32 cellular contexts compared by ENCODE assay signal in the genomic region with DNA sequence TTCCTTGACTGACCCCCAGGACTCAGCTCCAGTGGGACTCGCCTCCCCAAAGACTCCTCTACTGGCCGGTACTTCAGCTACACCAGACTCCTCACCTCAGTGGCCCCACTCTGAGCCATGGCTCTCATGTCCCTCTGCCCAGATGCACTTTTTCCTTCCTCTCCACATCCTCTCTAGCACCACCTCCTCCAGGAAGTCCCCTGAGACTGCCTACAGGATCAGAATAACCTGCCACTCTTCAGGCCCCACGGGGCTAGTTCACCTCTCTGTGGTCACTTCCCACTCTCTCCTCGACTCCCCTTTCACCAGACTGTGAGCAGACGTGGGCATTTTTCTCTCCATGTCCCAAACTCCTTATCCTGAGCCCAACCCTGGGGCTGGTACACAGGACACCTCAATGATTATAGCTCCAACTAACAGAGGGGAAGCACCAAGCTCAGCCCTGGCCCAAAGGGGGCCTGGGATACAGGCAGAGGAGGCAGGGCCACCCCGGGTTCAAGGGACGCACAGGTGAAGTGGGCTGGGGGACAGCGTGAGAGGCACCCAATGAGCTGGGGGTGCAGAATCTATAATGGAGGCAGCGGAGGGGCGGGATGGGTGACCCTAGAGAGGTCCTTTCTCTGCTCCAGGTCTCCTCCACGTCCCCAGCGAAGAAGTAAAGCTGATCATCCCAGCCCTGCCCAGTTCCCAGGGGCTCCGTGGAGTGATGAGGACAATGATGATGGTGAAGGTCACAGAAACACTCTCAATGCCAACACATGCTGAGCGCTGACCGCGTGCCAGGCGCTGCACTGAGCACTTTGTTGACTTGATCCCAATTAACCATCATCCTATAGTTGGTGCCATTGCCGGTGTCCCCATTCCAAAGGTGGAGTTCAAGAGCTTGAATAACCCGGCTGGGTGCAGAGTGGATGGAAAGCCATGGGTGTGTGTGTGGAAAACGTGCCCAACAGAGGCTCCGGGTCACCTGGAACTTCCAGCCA. TPM values are rescaled to one million over a fixed set of nuclear protein-coding genes. Genes with fewer than 3 reads are reported as not detected.
"Had no signal": no experiment of that assay in that cellular context is flagged by ENCODE, and none has a peak within 500 bp of the region (broad histone marks: within the 10 kb centered on the region; RNA-seq: fewer than 3 reads in every experiment).

No MANE protein-coding gene starts in this region.

- H3K4me3 Mint-ChIP-seq: activated CD4-positive, alpha-beta T cell treated with anti-CD3 and anti-CD28 coated beads for 36 hours; activated naive CD4-positive, alpha-beta T cell treated with anti-CD3 and anti-CD28 coated beads for 36 hours; activated naive CD8-positive, alpha-beta T cell treated with anti-CD3 and anti-CD28 coated beads, Interleukin-2, amount 10 ng/mL, durations not matched to agents 7 days and 5 days; central memory CD8-positive, alpha-beta T cell; nephron progenitor cell; T-cell had no signal

- H3K27me3 ChIP-seq: pancreas had no signal

- ATAC-seq: activated CD4-positive, alpha-beta T cell treated with anti-CD3 and anti-CD28 coated beads for 36 hours; left lobe of liver; mucosa of descending colon; pancreas; T-cell; upper lobe of right lung had no signal

- H3K36me3 ChIP-seq: esophagus squamous epithelium, heart right ventricle, pancreas, prostate gland, suprapubic skin, tibial artery, upper lobe of right lung had no signal

- H3K27ac ChIP-seq: epithelial cell of prostate, esophagus squamous epithelium, heart right ventricle, pancreas, prostate gland, suprapubic skin, tibial artery, upper lobe of right lung had no signal

- H3K4me2 ChIP-seq: smooth muscle cell had no signal

- H3K4me3 ChIP-seq: esophagus squamous epithelium, heart right ventricle, lung, mucosa of descending colon, pancreas, prostate gland, smooth muscle cell, suprapubic skin, tibial artery, upper lobe of right lung had no signal

- H3K9me3 ChIP-seq: esophagus squamous epithelium, heart right ventricle, mucosa of descending colon, pancreas, prostate gland, suprapubic skin, tibial artery, upper lobe of right lung had no signal

- FAIRE-seq: endometrium, pancreas had no signal

- H3K27ac Mint-ChIP-seq: activated CD4-positive, alpha-beta T cell treated with anti-CD3 and anti-CD28 coated beads for 36 hours; activated naive CD4-positive, alpha-beta T cell treated with anti-CD3 and anti-CD28 coated beads for 36 hours; activated naive CD8-positive, alpha-beta T cell treated with anti-CD3 and anti-CD28 coated beads, Interleukin-2, amount 10 ng/mL, durations not matched to agents 7 days and 5 days; T-cell had no signal

- H3K4me1 ChIP-seq: prostate gland, tibial artery, upper lobe of right lung had no signal

- DNase-seq: activated CD4-positive, alpha-beta T cell treated with anti-CD3 and anti-CD28 coated beads for 36 hours; activated CD4-positive, alpha-beta T cell treated with anti-CD3 and anti-CD28 coated beads, Interleukin-2, amount 50 U/mL, for 48 hours; activated CD4-positive, CD25-positive, alpha-beta regulatory T cell; activated CD8-positive, alpha-beta memory T cell treated with anti-CD3 and anti-CD28 coated beads for 24 hours; activated effector memory CD4-positive, alpha-beta T cell treated with anti-CD3 and anti-CD28 coated beads, Interleukin-2, amount 50 U/mL, for 16 hours; activated naive CD4-positive, alpha-beta T cell treated with anti-CD3 and anti-CD28 coated beads for 36 hours; activated naive CD8-positive, alpha-beta T cell treated with anti-CD3 and anti-CD28 coated beads, Interleukin-2, amount 10 ng/mL, durations not matched to agents 7 days and 5 days; amniotic stem cell; dermis blood vessel endothelial cell; effector CD4-positive, alpha-beta T cell; esophagus squamous epithelium; foreskin melanocyte; heart right ventricle; kidney glomerular epithelial cell; nephron progenitor cell; pancreas; retina; stimulated activated CD4-positive, alpha-beta T cell treated with anti-CD3 and anti-CD28 coated beads, Interleukin-15, amount 100 ng/mL, for 24 hours; stimulated activated CD4-positive, alpha-beta T cell treated with anti-CD3 and anti-CD28 coated beads, Interleukin-2, amount 100 ng/mL, for 24 hours; stimulated activated naive CD4-positive, alpha-beta T cell; T-cell; tibial artery; upper lobe of right lung had no signal

- H3K36me3 Mint-ChIP-seq: activated naive CD8-positive, alpha-beta T cell treated with anti-CD3 and anti-CD28 coated beads, Interleukin-2, amount 10 ng/mL, durations not matched to agents 7 days and 5 days; T-cell had no signal

- H3K9me3 Mint-ChIP-seq: activated naive CD4-positive, alpha-beta T cell treated with anti-CD3 and anti-CD28 coated beads for 36 hours; nephron progenitor cell had no signal

RNA-seq across cellular contexts. Expression of a gene that starts 3.9 kb away (rescaled TPM):
- total RNA-seq: dermis blood vessel endothelial cell had no signal
